ENCODE assay signal across 8 cellular contexts in the genomic region with DNA sequence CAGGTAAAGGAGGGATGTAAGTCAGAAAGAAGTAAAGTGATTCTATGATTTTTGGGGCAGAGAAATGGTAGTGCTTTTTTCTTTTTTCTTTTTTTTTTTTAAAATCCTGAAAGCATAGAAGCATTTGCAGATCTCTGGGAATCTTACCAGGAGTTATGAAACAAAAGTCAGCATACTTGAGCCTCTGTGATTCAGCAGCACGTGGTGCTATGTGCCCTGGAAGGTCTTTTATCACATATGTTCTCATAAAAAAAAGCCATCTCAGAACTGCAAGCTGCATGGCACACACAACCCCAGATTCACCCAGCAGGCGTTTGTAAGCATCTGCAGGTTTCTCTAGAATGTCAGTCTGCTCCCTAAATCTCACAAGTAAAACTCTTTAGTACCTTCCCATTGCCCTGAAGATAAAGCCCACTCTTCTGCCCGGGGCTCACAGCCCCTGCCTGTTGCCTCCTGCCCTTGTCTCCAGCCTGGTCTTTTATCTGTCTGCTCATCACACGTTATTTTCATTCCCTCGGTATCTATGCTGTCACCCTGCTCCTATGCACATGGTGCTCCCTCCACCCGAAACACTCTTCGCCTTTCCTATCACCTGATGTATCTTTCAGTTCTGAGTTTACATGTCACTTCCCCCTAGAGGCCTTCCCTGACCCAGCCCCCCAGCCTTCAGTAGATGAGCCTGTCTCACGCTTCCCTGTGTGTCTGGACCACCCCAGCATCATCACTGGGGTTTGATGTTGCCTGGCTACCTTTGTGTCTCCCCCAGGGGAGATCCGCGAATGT.
DNase-seq lines count a peak whose midpoint lies in the region; ATAC-seq and TF ChIP-seq lines count a peak whose summit lies in the region.

No MANE protein-coding gene starts in this region.

- CTCF ChIA-PET in Calu3 (lab: Charles Lee): no interaction called here

- H3K4me1 Mint-ChIP-seq in Calu3 (ENCODE audit: low read depth, unreplicated experiment): no peaks in the 10 kb centered on the region

- H3K36me3 Mint-ChIP-seq in Calu3 (ENCODE audit: insufficient read depth, unreplicated experiment): peaks cover 7% of the 10 kb centered on the region

- TF ChIP-seq CTCF in Calu3 (IDR thresholded peaks at IDR 0.05; ENCODE audit: unreplicated experiment): no peak

- no peak overlapping the region for H3K4me3 Mint-ChIP-seq in Calu3 (ENCODE audit: low read depth, unreplicated experiment)

- peak; percentile 87 for ATAC-seq in GM18907 (IDR thresholded peaks at IDR 0.05; ENCODE audit: unreplicated experiment)
- ATAC-seq in HG02938 (IDR thresholded peaks at IDR 0.05; ENCODE audit: unreplicated experiment): peak; percentile 81
- ATAC-seq in sciatic nerve: peak; percentile 88

- intact Hi-C loops in sciatic nerve (cut with DNase I): no loop called here
- intact Hi-C loops in Calu3 (cut with micrococcal nuclease; ENCODE audit: unreplicated experiment): no loop called here

- peak; percentile 39 for DNase-seq in astrocyte of the hippocampus (ENCODE audit: low read depth, low spot score)
- DNase-seq in sciatic nerve (ENCODE audit: low spot score): no peak
- no peak for DNase-seq in NCI-H748 treated with DMSO at 0.1 percent for 48 hours (lab: John Stamatoyannopoulos, UW)
- no peak for DNase-seq in Calu3
- DNase-seq in stimulated activated CD4-positive, alpha-beta T cell treated with anti-CD3 and anti-CD28 coated beads, Interleukin-4, amount 100 ng/mL, for 1 hour: no peak
- DNase-seq in NCI-H1694 (lab: John Stamatoyannopoulos, UW): no peak

- no TSS peak for BruUV-seq in Calu3 (replicated peaks; lab: Mats Ljungman, UMichigan)

- no peaks in the 10 kb centered on the region for H3K9me3 Mint-ChIP-seq in Calu3 (ENCODE audit: low read depth, unreplicated experiment)

- no peaks in the 10 kb centered on the region for H3K27me3 Mint-ChIP-seq in Calu3 (ENCODE audit: unreplicated experiment)

- H3K27ac Mint-ChIP-seq in Calu3 (ENCODE audit: unreplicated experiment): no peak overlapping the region
